Comparison of ENCODE assay signal across 1 cellular context in the genomic region with DNA sequence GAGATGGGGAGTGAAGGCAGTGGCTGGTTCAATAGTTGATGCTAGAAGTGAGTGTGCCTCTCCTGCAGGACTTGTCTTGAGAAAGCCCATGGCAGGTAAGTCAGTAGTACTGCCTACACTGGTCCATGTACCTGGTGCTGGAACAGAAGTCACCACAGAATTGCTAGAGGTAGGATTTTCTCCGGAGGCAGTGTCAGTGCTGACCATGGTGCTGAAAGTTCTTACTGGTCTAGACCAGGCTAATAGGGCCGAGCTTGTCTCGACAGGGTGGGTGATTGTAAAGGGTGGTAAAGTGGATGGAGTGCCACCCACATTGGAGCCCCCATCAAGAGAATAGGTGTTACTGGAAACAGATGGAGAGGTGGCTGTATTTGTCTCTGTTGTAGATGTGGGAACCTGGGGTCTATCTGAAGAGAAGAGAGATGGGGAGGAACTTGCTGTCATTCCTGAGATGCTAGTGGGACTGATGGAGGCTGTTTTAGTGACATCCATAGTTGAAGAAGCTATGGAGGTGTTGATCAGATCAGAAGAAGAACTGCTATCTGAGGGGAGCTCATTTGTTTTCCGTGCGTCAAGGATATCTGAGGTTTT.
TF ChIP-seq lines count a peak whose summit lies in the region.

No MANE protein-coding gene starts in this region.

TF ChIP-seq in GM12878, 131 proteins besides CTCF, POLR2A, EP300 and RAD21:
- TF ChIP-seq, protein P1, sequence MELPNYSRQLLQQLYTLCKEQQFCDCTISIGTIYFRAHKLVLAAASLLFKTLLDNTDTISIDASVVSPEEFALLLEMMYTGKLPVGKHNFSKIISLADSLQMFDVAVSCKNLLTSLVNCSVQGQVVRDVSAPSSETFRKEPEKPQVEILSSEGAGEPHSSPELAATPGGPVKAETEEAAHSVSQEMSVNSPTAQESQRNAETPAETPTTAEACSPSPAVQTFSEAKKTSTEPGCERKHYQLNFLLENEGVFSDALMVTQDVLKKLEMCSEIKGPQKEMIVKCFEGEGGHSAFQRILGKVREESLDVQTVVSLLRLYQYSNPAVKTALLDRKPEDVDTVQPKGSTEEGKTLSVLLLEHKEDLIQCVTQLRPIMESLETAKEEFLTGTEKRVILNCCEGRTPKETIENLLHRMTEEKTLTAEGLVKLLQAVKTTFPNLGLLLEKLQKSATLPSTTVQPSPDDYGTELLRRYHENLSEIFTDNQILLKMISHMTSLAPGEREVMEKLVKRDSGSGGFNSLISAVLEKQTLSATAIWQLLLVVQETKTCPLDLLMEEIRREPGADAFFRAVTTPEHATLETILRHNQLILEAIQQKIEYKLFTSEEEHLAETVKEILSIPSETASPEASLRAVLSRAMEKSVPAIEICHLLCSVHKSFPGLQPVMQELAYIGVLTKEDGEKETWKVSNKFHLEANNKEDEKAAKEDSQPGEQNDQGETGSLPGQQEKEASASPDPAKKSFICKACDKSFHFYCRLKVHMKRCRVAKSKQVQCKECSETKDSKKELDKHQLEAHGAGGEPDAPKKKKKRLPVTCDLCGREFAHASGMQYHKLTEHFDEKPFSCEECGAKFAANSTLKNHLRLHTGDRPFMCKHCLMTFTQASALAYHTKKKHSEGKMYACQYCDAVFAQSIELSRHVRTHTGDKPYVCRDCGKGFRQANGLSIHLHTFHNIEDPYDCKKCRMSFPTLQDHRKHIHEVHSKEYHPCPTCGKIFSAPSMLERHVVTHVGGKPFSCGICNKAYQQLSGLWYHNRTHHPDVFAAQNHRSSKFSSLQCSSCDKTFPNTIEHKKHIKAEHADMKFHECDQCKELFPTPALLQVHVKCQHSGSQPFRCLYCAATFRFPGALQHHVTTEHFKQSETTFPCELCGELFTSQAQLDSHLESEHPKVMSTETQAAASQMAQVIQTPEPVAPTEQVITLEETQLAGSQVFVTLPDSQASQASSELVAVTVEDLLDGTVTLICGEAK (IDR thresholded peaks at IDR 0.05; ENCODE audit: borderline replicate concordance), result no peak
- TF ChIP-seq, protein P2, sequence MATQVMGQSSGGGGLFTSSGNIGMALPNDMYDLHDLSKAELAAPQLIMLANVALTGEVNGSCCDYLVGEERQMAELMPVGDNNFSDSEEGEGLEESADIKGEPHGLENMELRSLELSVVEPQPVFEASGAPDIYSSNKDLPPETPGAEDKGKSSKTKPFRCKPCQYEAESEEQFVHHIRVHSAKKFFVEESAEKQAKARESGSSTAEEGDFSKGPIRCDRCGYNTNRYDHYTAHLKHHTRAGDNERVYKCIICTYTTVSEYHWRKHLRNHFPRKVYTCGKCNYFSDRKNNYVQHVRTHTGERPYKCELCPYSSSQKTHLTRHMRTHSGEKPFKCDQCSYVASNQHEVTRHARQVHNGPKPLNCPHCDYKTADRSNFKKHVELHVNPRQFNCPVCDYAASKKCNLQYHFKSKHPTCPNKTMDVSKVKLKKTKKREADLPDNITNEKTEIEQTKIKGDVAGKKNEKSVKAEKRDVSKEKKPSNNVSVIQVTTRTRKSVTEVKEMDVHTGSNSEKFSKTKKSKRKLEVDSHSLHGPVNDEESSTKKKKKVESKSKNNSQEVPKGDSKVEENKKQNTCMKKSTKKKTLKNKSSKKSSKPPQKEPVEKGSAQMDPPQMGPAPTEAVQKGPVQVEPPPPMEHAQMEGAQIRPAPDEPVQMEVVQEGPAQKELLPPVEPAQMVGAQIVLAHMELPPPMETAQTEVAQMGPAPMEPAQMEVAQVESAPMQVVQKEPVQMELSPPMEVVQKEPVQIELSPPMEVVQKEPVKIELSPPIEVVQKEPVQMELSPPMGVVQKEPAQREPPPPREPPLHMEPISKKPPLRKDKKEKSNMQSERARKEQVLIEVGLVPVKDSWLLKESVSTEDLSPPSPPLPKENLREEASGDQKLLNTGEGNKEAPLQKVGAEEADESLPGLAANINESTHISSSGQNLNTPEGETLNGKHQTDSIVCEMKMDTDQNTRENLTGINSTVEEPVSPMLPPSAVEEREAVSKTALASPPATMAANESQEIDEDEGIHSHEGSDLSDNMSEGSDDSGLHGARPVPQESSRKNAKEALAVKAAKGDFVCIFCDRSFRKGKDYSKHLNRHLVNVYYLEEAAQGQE (IDR thresholded peaks at IDR 0.05; ENCODE audit: low read depth, low read length), result peak; percentile 71; the same call in 1 of the 2 replicates
TF ChIP-seq in GM12878: peak in this region for 1.
